9 cellular contexts compared by ENCODE assay signal in genomic region chr10:5434017-5434753, GRCh38. TPM values are rescaled to one million over a fixed set of nuclear protein-coding genes. Genes with fewer than 3 reads are reported as not detected.
DNase-seq lines count a peak whose midpoint lies in the region; ATAC-seq and TF ChIP-seq lines count a peak whose summit lies in the region.
"Had no signal": no experiment of that assay in that cellular context is flagged by ENCODE, and none has a peak within 500 bp of the region (broad histone marks: within the 10 kb centered on the region; RNA-seq: fewer than 3 reads in every experiment).

No MANE protein-coding gene starts in this region.

- no peaks in the 10 kb centered on the region for H3K9me3 ChIP-seq in HEK293 (ENCODE audit: control insufficient read depth, insufficient read depth, low read depth, low read length)
- no peaks in the 10 kb centered on the region for H3K9me3 ChIP-seq in liver (ENCODE audit: control insufficient read depth in 4 of 4, low read length in 3 of 4)

- CTCF ChIA-PET in HEK293 (lab: Yijun Ruan, JAX): interaction anchor here (0.5 to 4.5 kb wide), 27 partner anchors 9 to 620 kb away, joined by 3 to 39 read pairs (median 4); no protein-coding TSS in a partner anchor

- whole genome bisulfite sequencing in liver: 46% methylated on average over 3 of the region's 3 CpGs

- TF ChIP-seq CTCF in HEK293 (tag by site-specific recombination; IDR thresholded peaks at IDR 0.05): no peak; the same call in 1 of the 2 replicates
- TF ChIP-seq CTCF in liver (IDR thresholded peaks at IDR 0.05; ENCODE audit: low read depth, low read length, missing input control): peak; percentile 60

- H3K27me3 ChIP-seq in liver (ENCODE audit: control insufficient read depth in 4 of 4, insufficient read depth in 4 of 4, low read length in 3 of 4): no peaks in the 10 kb centered on the region

- no peak for ATAC-seq in HG02840 (IDR thresholded peaks at IDR 0.05; ENCODE audit: low FRiP score, unreplicated experiment)

- DNase-seq in NCI-H2107 (lab: John Stamatoyannopoulos, UW) (peak; percentile 24), NCI-H2107 treated with DMSO at 0.1 percent for 48 hours (lab: John Stamatoyannopoulos, UW; ENCODE audit: unreplicated experiment) (no peak), NCI-H774 (lab: John Stamatoyannopoulos, UW) (peak; percentile 44), cerebellum (ENCODE audit: low spot score) (peak; percentile 51)
- no peak for DNase-seq in stimulated activated CD8-positive, alpha-beta memory T cell treated with anti-CD3 and anti-CD28 coated beads, Interleukin-4, amount 100 ng/mL, for 48 hours

- H3K36me3 ChIP-seq in HEK293 (ENCODE audit: control insufficient read depth in 2 of 2, insufficient read depth in 1 of 2, low read length in 2 of 2): peaks cover 14 to 34% of the 10 kb centered on the region in 2 experiments
- H3K36me3 ChIP-seq in liver (ENCODE audit: control insufficient read depth in 4 of 4, insufficient read depth in 3 of 4, low read depth in 1 of 4, low read length in 3 of 4): peaks cover 0 to 6% (median 0%) of the 10 kb centered on the region in 4 donors

- H3K4me1 ChIP-seq in HEK293 (ENCODE audit: control insufficient read depth, insufficient read depth, low read length): no peaks in the 10 kb centered on the region
- peaks cover 0 to 12% (median 7%) of the 10 kb centered on the region in 4 donors for H3K4me1 ChIP-seq in liver (ENCODE audit: control insufficient read depth in 4 of 4, insufficient read depth in 4 of 4, low read length in 3 of 4)

- POLR2A ChIA-PET in HEK293 (lab: Yijun Ruan, JAX): interaction anchor here (0.7 kb wide), 2 partner anchors 12 to 21 kb away, joined by 3 to 5 read pairs; no protein-coding TSS in a partner anchor

- TF ChIP-seq RAD21 in liver (IDR thresholded peaks at IDR 0.05): peak; percentile 84 to 90

- peak overlapping the region in 1 of 2 donors; percentile 33 for H3K9ac ChIP-seq in liver (ENCODE audit: low read depth in 1 of 2, low read length in 2 of 2)

- no peak overlapping the region for H3K4me3 ChIP-seq in HEK293 (ENCODE audit: low read depth, low read length)
- H3K4me3 ChIP-seq in liver (ENCODE audit: low read depth in 1 of 3, low read length in 3 of 3): no peak overlapping the region

- H3K27ac ChIP-seq in HEK293 (ENCODE audit: extremely low read depth, low read depth, low read length) (no peak overlapping the region), liver (ENCODE audit: low read depth in 1 of 2, low read length in 2 of 2) (no peak overlapping the region)

TF ChIP-seq in HEK293, 187 proteins besides CTCF, POLR2A, EP300 and RAD21:
- TF ChIP-seq ZNF366 (tag by site-specific recombination; conservative IDR thresholded peaks at IDR 0.05) (0 out of 2 replicates have a peak, but pooled peaks have one; percentile 27), PRDM1 (tag by site-specific recombination; IDR thresholded peaks at IDR 0.05) (peak; percentile 55), REPIN1 (tag by site-specific recombination; IDR thresholded peaks at IDR 0.05; ENCODE audit: low read depth) (no peak), ZNF654 (tag by site-specific recombination; IDR thresholded peaks at IDR 0.05; ENCODE audit: low read depth) (peak; percentile 71)

TF ChIP-seq in liver, 16 proteins besides CTCF, POLR2A, EP300 and RAD21:
- TF ChIP-seq TAF1 (conservative IDR thresholded peaks at IDR 0.05) (no peak), ZBTB33 (IDR thresholded peaks at IDR 0.05) (no peak), FOXA1 (IDR thresholded peaks at IDR 0.05) (no peak), YY1 (IDR thresholded peaks at IDR 0.05) (no peak), HNF4A (conservative IDR thresholded peaks at IDR 0.05) (no peak)
- TF ChIP-seq, protein P1, sequence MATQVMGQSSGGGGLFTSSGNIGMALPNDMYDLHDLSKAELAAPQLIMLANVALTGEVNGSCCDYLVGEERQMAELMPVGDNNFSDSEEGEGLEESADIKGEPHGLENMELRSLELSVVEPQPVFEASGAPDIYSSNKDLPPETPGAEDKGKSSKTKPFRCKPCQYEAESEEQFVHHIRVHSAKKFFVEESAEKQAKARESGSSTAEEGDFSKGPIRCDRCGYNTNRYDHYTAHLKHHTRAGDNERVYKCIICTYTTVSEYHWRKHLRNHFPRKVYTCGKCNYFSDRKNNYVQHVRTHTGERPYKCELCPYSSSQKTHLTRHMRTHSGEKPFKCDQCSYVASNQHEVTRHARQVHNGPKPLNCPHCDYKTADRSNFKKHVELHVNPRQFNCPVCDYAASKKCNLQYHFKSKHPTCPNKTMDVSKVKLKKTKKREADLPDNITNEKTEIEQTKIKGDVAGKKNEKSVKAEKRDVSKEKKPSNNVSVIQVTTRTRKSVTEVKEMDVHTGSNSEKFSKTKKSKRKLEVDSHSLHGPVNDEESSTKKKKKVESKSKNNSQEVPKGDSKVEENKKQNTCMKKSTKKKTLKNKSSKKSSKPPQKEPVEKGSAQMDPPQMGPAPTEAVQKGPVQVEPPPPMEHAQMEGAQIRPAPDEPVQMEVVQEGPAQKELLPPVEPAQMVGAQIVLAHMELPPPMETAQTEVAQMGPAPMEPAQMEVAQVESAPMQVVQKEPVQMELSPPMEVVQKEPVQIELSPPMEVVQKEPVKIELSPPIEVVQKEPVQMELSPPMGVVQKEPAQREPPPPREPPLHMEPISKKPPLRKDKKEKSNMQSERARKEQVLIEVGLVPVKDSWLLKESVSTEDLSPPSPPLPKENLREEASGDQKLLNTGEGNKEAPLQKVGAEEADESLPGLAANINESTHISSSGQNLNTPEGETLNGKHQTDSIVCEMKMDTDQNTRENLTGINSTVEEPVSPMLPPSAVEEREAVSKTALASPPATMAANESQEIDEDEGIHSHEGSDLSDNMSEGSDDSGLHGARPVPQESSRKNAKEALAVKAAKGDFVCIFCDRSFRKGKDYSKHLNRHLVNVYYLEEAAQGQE (IDR thresholded peaks at IDR 0.05): no peak

RNA-seq across cellular contexts. Expression of gene NET1, which starts 21.8 kb away (rescaled TPM):
- total RNA-seq in cerebellum (34.7 TPM), liver (10 to 100 TPM; 34.9 to 38.6 TPM)
- 10 to 100 TPM; 16.2 TPM for polyA plus RNA-seq in liver

RNA-seq across cellular contexts. Expression of gene TUBAL3, which starts 29.6 kb away (rescaled TPM):
- total RNA-seq in cerebellum (0.27 TPM), liver (under 1 TPM in 1 of 2 donors, not detected in 1; 0.75 TPM)
- not detected for polyA plus RNA-seq in liver
- total RNA-seq: activated naive CD4-positive, alpha-beta T cell treated with anti-CD3 and anti-CD28 coated beads, Interleukin-2, amount 50 U/mL, for 72 hours had no signal

Comparison
In these comparisons a context has a peak if more than half of its experiments do, and no peak if none do; other contexts are left out.
1. DNase-seq: peak in NCI-H2107 (single experiment), NCI-H774 (single experiment) and cerebellum (single experiment); none in NCI-H2107 treated with DMSO at 0.1 percent for 48 hours (single experiment) and stimulated activated CD8-positive, alpha-beta memory T cell treated with anti-CD3 and anti-CD28 coated beads, Interleukin-4, amount 100 ng/mL, for 48 hours (single experiment).